1 cellular context compared by ENCODE assay signal in genomic region chr3:86996261-86996955, GRCh38.
TF ChIP-seq lines count a peak whose summit lies in the region.

No MANE protein-coding gene starts in this region.

TF ChIP-seq in A549, 52 proteins besides CTCF, POLR2A, EP300 and RAD21:
- TF ChIP-seq ESRRA (IDR thresholded peaks at IDR 0.05; ENCODE audit: borderline replicate concordance, low read length) (no peak), CHD2 (IDR thresholded peaks at IDR 0.05; ENCODE audit: low read length, partially characterized antibody) (no peak), FOSL2 (IDR thresholded peaks at IDR 0.05) (no peak), FOSL2 (CRISPR knock-in tag; IDR thresholded peaks at IDR 0.05) (no peak), TP53 (CRISPR knock-in tag; IDR thresholded peaks at IDR 0.05) (no peak), POLR2AphosphoS2 (conservative IDR thresholded peaks at IDR 0.05; ENCODE audit: low read length) (no peak), CEBPB (IDR thresholded peaks at IDR 0.05) (no peak), HOXB5 (CRISPR knock-in tag; IDR thresholded peaks at IDR 0.05) (no peak), ZSCAN20 (CRISPR knock-in tag; IDR thresholded peaks at IDR 0.05) (no peak), HES2 (IDR thresholded peaks at IDR 0.05) (no peak)
- TF ChIP-seq, protein P1, sequence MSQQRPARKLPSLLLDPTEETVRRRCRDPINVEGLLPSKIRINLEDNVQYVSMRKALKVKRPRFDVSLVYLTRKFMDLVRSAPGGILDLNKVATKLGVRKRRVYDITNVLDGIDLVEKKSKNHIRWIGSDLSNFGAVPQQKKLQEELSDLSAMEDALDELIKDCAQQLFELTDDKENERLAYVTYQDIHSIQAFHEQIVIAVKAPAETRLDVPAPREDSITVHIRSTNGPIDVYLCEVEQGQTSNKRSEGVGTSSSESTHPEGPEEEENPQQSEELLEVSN (IDR thresholded peaks at IDR 0.05; ENCODE audit: borderline replicate concordance, low read depth) = no peak
